ENCODE assay signal across 17 cellular contexts in genomic region chr16:81198635-81199034, GRCh38. TPM values are rescaled to one million over a fixed set of nuclear protein-coding genes. Genes with fewer than 3 reads are reported as not detected.
DNase-seq lines count a peak whose midpoint lies in the region; ATAC-seq, FAIRE-seq and TF ChIP-seq lines count a peak whose summit lies in the region.
"Had no signal": no experiment of that assay in that cellular context is flagged by ENCODE, and none has a peak within 500 bp of the region (broad histone marks: within the 10 kb centered on the region; RNA-seq: fewer than 3 reads in every experiment).

No MANE protein-coding gene starts in this region.

- ATAC-seq in HCT116 (peak; percentile 84), K562 (peak; percentile 91), HG02840 (IDR thresholded peaks at IDR 0.05; ENCODE audit: low FRiP score, unreplicated experiment) (no peak)
- ATAC-seq: natural killer cell had no signal

- no peak for DNase-seq in AG04449 (ENCODE audit: low read depth, low spot score)
- DNase-seq in HCT116 (ENCODE audit: low read depth, low spot score): no peak
- DNase-seq in K562 (ENCODE audit: extremely low read depth in 1 of 4, low spot score in 3 of 4): peak in 3 of 4 experiments; percentile 31 to 43 (median 42)
- peak; percentile 33 for DNase-seq in iris pigment epithelial cell (ENCODE audit: low read depth)
- DNase-seq in tibial nerve (ENCODE audit: low spot score in 2 of 2): no peak
- DNase-seq in activated CD4-positive, alpha-beta T cell treated with anti-CD3 and anti-CD28 coated beads, Interleukin-2, amount 10 ng/mL, durations not matched to agents 24 days and 14 days: no peak
- DNase-seq in activated T-cell treated with anti-CD3 and anti-CD28 coated beads, Interleukin-2, amount 50 U/mL, for 48 hours: no peak
- DNase-seq: activated CD4-positive, alpha-beta T cell treated with anti-CD3 and anti-CD28 coated beads for 4 hours; activated effector memory CD4-positive, alpha-beta T cell treated with anti-CD3 and anti-CD28 coated beads, Interleukin-2, amount 50 U/mL, for 16 hours; erythroblast; natural killer cell; NCI-H1105; NCI-H748 treated with DMSO at 0.1 percent for 48 hours; stimulated activated CD8-positive, alpha-beta memory T cell treated with anti-CD3 and anti-CD28 coated beads, Interleukin-4, amount 100 ng/mL, for 48 hours had no signal

- TF ChIP-seq POLR2A in HCT116 (IDR thresholded peaks at IDR 0.05; ENCODE audit: borderline replicate concordance, extremely low read depth, insufficient read depth, insufficient read length): no peak
- TF ChIP-seq POLR2A in K562 (conservative IDR thresholded peaks at IDR 0.05): no peak
- no peak for TF ChIP-seq POLR2A in tibial nerve (IDR thresholded peaks at IDR 0.05)

- H3K27me3 Mint-ChIP-seq in activated CD4-positive, alpha-beta T cell treated with anti-CD3 and anti-CD28 coated beads, Interleukin-2, amount 10 ng/mL, durations not matched to agents 24 days and 14 days: peaks cover 5% of the 10 kb centered on the region

- POLR2A ChIA-PET in AG04449 (lab: Yijun Ruan, JAX) (no interaction called here), HCT116 (lab: Charles Lee) (interaction anchor here (1.1 kb wide), 1 partner anchor 55 kb away, joined by 3 read pairs; no protein-coding TSS in a partner anchor), K562 (lab: Yijun Ruan, JAX) (interaction anchor here (0.7 to 1.0 kb wide), 4 partner anchors 8 to 119 kb away, joined by 3 to 4 read pairs (median 3); no protein-coding TSS in a partner anchor)

- FAIRE-seq in K562 (lab: Jason Lieb, UNC): peak; percentile 51

- H3K27me3 ChIP-seq in HCT116 (ENCODE audit: insufficient read depth, low read length) (no peaks in the 10 kb centered on the region), K562 (ENCODE audit: control insufficient read depth in 2 of 2, insufficient read depth in 2 of 2, low read length in 2 of 2) (peaks cover 43 to 88% of the 10 kb centered on the region in 2 experiments), tibial nerve (peaks cover 0 to 7% of the 10 kb centered on the region in 2 donors)

- H3K4me3 ChIP-seq in AG04449 (ENCODE audit: low read depth, low read length): no peak overlapping the region
- H3K4me3 ChIP-seq in HCT116 (replicated peaks in 1 of 2; ENCODE audit: low read depth in 1 of 2, low read length in 2 of 2): no peak overlapping the region
- H3K4me3 ChIP-seq in K562: no peak overlapping the region
- no peak overlapping the region for H3K4me3 ChIP-seq in tibial nerve
- H3K4me3 ChIP-seq: SK-N-MC had no signal

- H4K20me1 ChIP-seq in HCT116 (ENCODE audit: insufficient read depth) (no peaks in the 10 kb centered on the region), K562 (replicated peaks; ENCODE audit: control insufficient read depth, insufficient read depth, low read length) (peaks cover 8% of the 10 kb centered on the region)

- no TSS peak for BruUV-seq in HCT116 (replicated peaks; lab: Mats Ljungman, UMichigan)
- BruUV-seq in K562 (replicated peaks; lab: Mats Ljungman, UMichigan): no TSS peak

- TF ChIP-seq RAD21 in HCT116 (IDR thresholded peaks at IDR 0.05; ENCODE audit: low read depth): peak; percentile 90
- peak; percentile 61 to 80 for TF ChIP-seq RAD21 in K562 (CRISPR knock-in tag; conservative IDR thresholded peaks at IDR 0.05 in 1 of 2, IDR thresholded peaks at IDR 0.05 in 1 of 2)

- intact Hi-C loops in HCT116 (cut with micrococcal nuclease): loop anchor here (5.0 to 10.0 kb wide), 2 partner anchors 161 to 194 kb away; partner anchors contain the start of genes ATMIN, CENPN and CMC2
- intact Hi-C loops in K562 (cut with micrococcal nuclease): loop anchor here (5.0 kb wide), 1 partner anchor 161 kb away; the partner anchor contains the start of gene ATMIN
- intact Hi-C loops in activated CD4-positive, alpha-beta T cell treated with anti-CD3 and anti-CD28 coated beads, Interleukin-2, amount 10 ng/mL, durations not matched to agents 24 days and 14 days (cut with micrococcal nuclease): no loop called here

- H3K4me2 ChIP-seq in HCT116 (ENCODE audit: low read length): no peak overlapping the region
- H3K4me2 ChIP-seq in K562 (ENCODE audit: insufficient read depth, low read length): no peak overlapping the region

- H3K79me2 ChIP-seq in HCT116 (ENCODE audit: insufficient read depth, low read length): no peaks in the 10 kb centered on the region
- H3K79me2 ChIP-seq in K562 (ENCODE audit: control insufficient read depth, insufficient read depth, low read length): no peaks in the 10 kb centered on the region

- no peak for TF ChIP-seq EP300 in K562 (IDR thresholded peaks at IDR 0.05; ENCODE audit: low read length)
- no peak for TF ChIP-seq EP300 in tibial nerve (IDR thresholded peaks at IDR 0.05)

- H3K9me3 ChIP-seq in HCT116 (ENCODE audit: control insufficient read depth in 1 of 2, insufficient read depth in 1 of 2, low read depth in 1 of 2, low read length in 2 of 2) (no peaks in the 10 kb centered on the region), K562 (replicated peaks; ENCODE audit: control insufficient read depth, insufficient read depth, low read depth, low read length) (no peaks in the 10 kb centered on the region), tibial nerve (no peaks in the 10 kb centered on the region)

- TF ChIP-seq CTCF in AG04449 (IDR thresholded peaks at IDR 0.05; ENCODE audit: insufficient read depth, low read length, missing control alignments) (peak; percentile 22), HCT116 (IDR thresholded peaks at IDR 0.05 in 2 of 3, conservative IDR thresholded peaks at IDR 0.05 in 1 of 3; ENCODE audit: borderline replicate concordance in 1 of 3, insufficient read depth in 1 of 3, low read depth in 2 of 3, low read length in 2 of 3) (peak; percentile 22 to 89 (median 37); a peak in 5 of 6 replicates), K562 (IDR thresholded peaks at IDR 0.05 in 2 of 3, conservative IDR thresholded peaks at IDR 0.05 in 1 of 3; ENCODE audit: insufficient read depth in 2 of 3, low read depth in 1 of 3, low read length in 3 of 3) (peak; percentile 56 to 72 (median 68)), tibial nerve (IDR thresholded peaks at IDR 0.05) (no peak)

- H3K27ac ChIP-seq in HCT116 (ENCODE audit: low read depth, low read length) (no peak overlapping the region), K562 (ENCODE audit: extremely low read depth, low read depth, low read length) (no peak overlapping the region), tibial nerve (no peak overlapping the region)
- H3K27ac ChIP-seq: SK-N-MC had no signal

- in situ Hi-C loops in K562 (cut with MboI): no loop called here

- H3K9ac ChIP-seq in HCT116 (ENCODE audit: low read length): no peak overlapping the region
- H3K9ac ChIP-seq in K562 (ENCODE audit: insufficient read depth in 1 of 2, low read depth in 2 of 2, low read length in 2 of 2): no peak overlapping the region

- H3K4me3 Mint-ChIP-seq in activated CD4-positive, alpha-beta T cell treated with anti-CD3 and anti-CD28 coated beads, Interleukin-2, amount 10 ng/mL, durations not matched to agents 24 days and 14 days: no peak overlapping the region
- H3K4me3 Mint-ChIP-seq: natural killer cell had no signal

- H3K27ac Mint-ChIP-seq in activated CD4-positive, alpha-beta T cell treated with anti-CD3 and anti-CD28 coated beads, Interleukin-2, amount 10 ng/mL, durations not matched to agents 24 days and 14 days: no peak overlapping the region
- H3K27ac Mint-ChIP-seq: natural killer cell had no signal

- RAD21 ChIA-PET in HCT116 (lab: Charles Lee; ENCODE audit: low non-redundant PET in 1 of 2, low total read pairs in 2 of 2, uncharacterized antibody in 2 of 2, unreplicated experiment in 2 of 2): no interaction called here

- H3K36me3 ChIP-seq in HCT116 (ENCODE audit: control insufficient read depth in 1 of 2, insufficient read depth in 2 of 2, low read length in 2 of 2) (no peaks in the 10 kb centered on the region), K562 (ENCODE audit: control insufficient read depth, insufficient read depth, low read length) (no peaks in the 10 kb centered on the region), tibial nerve (no peaks in the 10 kb centered on the region)

- no peaks in the 10 kb centered on the region for H3K9me1 ChIP-seq in K562 (ENCODE audit: control insufficient read depth, insufficient read depth, low read length)

- H3K4me1 ChIP-seq in HCT116 (ENCODE audit: control insufficient read depth in 1 of 2, insufficient read depth in 2 of 2, low read length in 2 of 2): peaks cover 0 to 5% of the 10 kb centered on the region in 2 experiments; a peak in 1 of 4 replicates
- no peaks in the 10 kb centered on the region; a peak in 1 of 5 replicates for H3K4me1 ChIP-seq in K562 (replicated peaks in 1 of 2; ENCODE audit: control insufficient read depth in 2 of 2, insufficient read depth in 2 of 2, low read length in 2 of 2)
- no peaks in the 10 kb centered on the region for H3K4me1 ChIP-seq in tibial nerve

- CTCF ChIA-PET in AG04449 (lab: Yijun Ruan, JAX) (interaction anchor here (0.8 to 1.9 kb wide), 7 partner anchors 9 to 275 kb away, joined by 3 to 6 read pairs (median 5); no protein-coding TSS in a partner anchor), HCT116 (lab: Charles Lee) (interaction anchor here (0.7 to 1.8 kb wide), 8 partner anchors 18 to 274 kb away, joined by 3 to 7 read pairs (median 4); partner anchors contain the start of genes ATMIN and C16orf46), K562 (lab: Yijun Ruan, JAX; ENCODE audit: low intra/inter-chr PET ratio) (interaction anchor here (1.2 kb wide), 1 partner anchor 163 kb away, joined by 4 read pairs; the partner anchor contains the start of gene ATMIN)

- no peaks in the 10 kb centered on the region for H3K9me2 ChIP-seq in HCT116 (ENCODE audit: insufficient read depth)

- H3K9me3 Mint-ChIP-seq in activated CD4-positive, alpha-beta T cell treated with anti-CD3 and anti-CD28 coated beads, Interleukin-2, amount 10 ng/mL, durations not matched to agents 24 days and 14 days: no peaks in the 10 kb centered on the region
- H3K9me3 Mint-ChIP-seq: natural killer cell had no signal

- under 1% methylated on average over 9 of the region's 9 CpGs for WGBS in K562 (ENCODE audit: insufficient coverage, low coverage, missing lambda C conversion rate)
- 71 to 75% methylated on average over 6 to 9 of the region's 9 CpGs for WGBS in tibial nerve, 2 donors

- no peak overlapping the region for H2AFZ ChIP-seq in HCT116 (ENCODE audit: low read depth, low read length, poor library complexity, severe bottlenecking)
- H2AFZ ChIP-seq in K562 (ENCODE audit: low read depth, low read length): no peak overlapping the region

- no peaks in the 10 kb centered on the region for H3K36me3 Mint-ChIP-seq in activated CD4-positive, alpha-beta T cell treated with anti-CD3 and anti-CD28 coated beads, Interleukin-2, amount 10 ng/mL, durations not matched to agents 24 days and 14 days (ENCODE audit: low read depth)
- H3K36me3 Mint-ChIP-seq: natural killer cell had no signal

- H3K4me1 Mint-ChIP-seq in activated CD4-positive, alpha-beta T cell treated with anti-CD3 and anti-CD28 coated beads, Interleukin-2, amount 10 ng/mL, durations not matched to agents 24 days and 14 days: no peaks in the 10 kb centered on the region
- H3K4me1 Mint-ChIP-seq: natural killer cell had no signal

RNA-seq across cellular contexts. Expression of gene BCO1, which starts 39.9 kb away (rescaled TPM):
- total RNA-seq in HCT116 (2021; ENCODE audit: unreplicated experiment) (not detected), K562 (2014; rRNA removed) (not detected in 2 replicates), K562 (2014; rRNA removed; fragmentation: Illumina TruSeq; extraction: Trizol) (not detected in 2 replicates), K562 (2015; rRNA removed; fragmentation: Illumina TruSeq; extraction: Trizol) (not detected in 2 replicates), K562 (2021) (not detected in 2 replicates), tibial nerve (not detected)
- not detected in 2 replicates for polyA plus RNA-seq in HCT116 (2012)
- total RNA-seq in K562 (2011; cell fraction: chromatin; rRNA removed; ENCODE audit: low replicate concordance): not detected in 2 replicates
- total RNA-seq in K562 (2011; cell fraction: nucleolus; rRNA removed): not detected in 2 replicates
- total RNA-seq in K562 (2011; cell fraction: nucleoplasm; rRNA removed): not detected in 2 replicates
- polyA plus RNA-seq in K562 (2011; rRNA removed) (not detected in 2 replicates), K562 (2014; fragmentation: Illumina TruSeq; extraction: Trizol) (not detected in 2 replicates), K562 (2014; fragmentation: Nextera tagmentation; extraction: Ambion mirVana) (not detected), K562 (2014; rRNA removed) (not detected in 2 replicates)
- polyA plus RNA-seq in K562 (2011; cell fraction: cytosol; rRNA removed): not detected in 2 replicates
- not detected in 2 replicates for polyA plus RNA-seq in K562 (2011; cell fraction: nucleus; rRNA removed)
- polyA plus RNA-seq in K562 (2012): not detected in 2 replicates
- not detected in 2 replicates for polyA minus RNA-seq in K562 (2011; rRNA and poly(A)+ RNA removed)
- not detected in 2 replicates for polyA minus RNA-seq in K562 (2011; cell fraction: cytosol; rRNA and poly(A)+ RNA removed)
- not detected in 2 replicates for polyA minus RNA-seq in K562 (2011; cell fraction: nucleus; rRNA and poly(A)+ RNA removed)
- not detected in 2 replicates for total RNA-seq in activated CD4-positive, alpha-beta T cell treated with anti-CD3 and anti-CD28 coated beads, Interleukin-2, amount 10 ng/mL, durations not matched to agents 24 days and 14 days
- total RNA-seq: cardiac septum, natural killer cell had no signal

Comparison
In these comparisons a context has a peak if more than half of its experiments do, and no peak if none do; other contexts are left out.
1. DNase-seq: peak in K562 (3 of 4) and iris pigment epithelial cell (single experiment); none in AG04449 (single experiment), HCT116 (single experiment), tibial nerve (0 of 2), activated CD4-positive, alpha-beta T cell treated with anti-CD3 and anti-CD28 coated beads, Interleukin-2, amount 10 ng/mL, durations not matched to agents 24 days and 14 days (single experiment) and activated T-cell treated with anti-CD3 and anti-CD28 coated beads, Interleukin-2, amount 50 U/mL, for 48 hours (0 of 2).
2. CTCF ChIP-seq: peak in AG04449 (single experiment), HCT116 (3 of 3) and K562 (3 of 3); none in tibial nerve (0 of 5).